Comparison of ENCODE assay signal across 8 cellular contexts in genomic region chr4:121711263-121712000, GRCh38. TPM values are rescaled to one million over a fixed set of nuclear protein-coding genes. Genes with fewer than 3 reads are reported as not detected.
DNase-seq lines count a peak whose midpoint lies in the region; ATAC-seq, FAIRE-seq and TF ChIP-seq lines count a peak whose summit lies in the region.

No MANE protein-coding gene starts in this region.

- TF ChIP-seq CTCF in BE2C (IDR thresholded peaks at IDR 0.05; ENCODE audit: low read depth, low read length), result no peak
- no peak for TF ChIP-seq CTCF in chondrocyte (IDR thresholded peaks at IDR 0.05)

- no peaks in the 10 kb centered on the region for H3K27me3 ChIP-seq in BE2C

- no peaks in the 10 kb centered on the region for H3K36me3 ChIP-seq in BE2C

- FAIRE-seq in RCC 7860 (lab: Jason Lieb, UNC), result no peak

- no peaks in the 10 kb centered on the region for H3K27me3 Mint-ChIP-seq in chondrocyte (ENCODE audit: low read depth)

- ATAC-seq in GM19035 (IDR thresholded peaks at IDR 0.05; ENCODE audit: unreplicated experiment) (peak; percentile 97), HG03097 (IDR thresholded peaks at IDR 0.05; ENCODE audit: low FRiP score, unreplicated experiment) (peak; percentile 96)

- H3K4me3 Mint-ChIP-seq in chondrocyte (ENCODE audit: unreplicated experiment), result peak overlapping the region; percentile 62

- H3K9me3 Mint-ChIP-seq in chondrocyte (ENCODE audit: low read depth), result peaks cover 8% of the 10 kb centered on the region

- H3K9me3 ChIP-seq in BE2C, result no peaks in the 10 kb centered on the region

- H3K4me3 ChIP-seq in BE2C (ENCODE audit: low read depth, low read length), result peak overlapping the region; percentile 49

- H3K4me1 Mint-ChIP-seq in chondrocyte (ENCODE audit: low read depth), result peaks cover 34% of the 10 kb centered on the region

- H3K4me1 ChIP-seq in BE2C, result no peaks in the 10 kb centered on the region; the same call in none of the 2 replicates

- DNase-seq in BE2C, result peak; percentile 84
- peak; percentile 90 for DNase-seq in RCC 7860 (ENCODE audit: low spot score)
- peak; percentile 97 for DNase-seq in chondrocyte (ENCODE audit: low spot score)
- peak; percentile 89 for DNase-seq in kidney glomerular epithelial cell (lab: John Stamatoyannopoulos, UW)
- DNase-seq in smooth muscle cell of the brain vasculature (ENCODE audit: low read depth, low spot score), result peak; percentile 93
- no peak for DNase-seq in NCI-H2171 treated with DMSO at 0.1 percent for 48 hours (lab: John Stamatoyannopoulos, UW)

- H3K27ac Mint-ChIP-seq in chondrocyte (ENCODE audit: unreplicated experiment), result peak overlapping the region; percentile 95

- H3K36me3 Mint-ChIP-seq in chondrocyte (ENCODE audit: low read depth), result peaks cover 1% of the 10 kb centered on the region

RNA-seq across cellular contexts. Expression of gene ANXA5, which starts 14.7 kb away (rescaled TPM):
- 58.4 TPM for polyA plus RNA-seq in BE2C (2012; ENCODE audit: insufficient read depth, insufficient read length, low read depth)
- total RNA-seq in chondrocyte, result 585 to 828 TPM (median 589 TPM) in 3 replicates

RNA-seq across cellular contexts. Expression of gene SMIM43, which starts 53.5 kb away (rescaled TPM):
- polyA plus RNA-seq in BE2C (2012; ENCODE audit: insufficient read depth, insufficient read length, low read depth), result not detected
- total RNA-seq in chondrocyte, result 0.34 TPM in 1 of 3 replicates, not detected in the others
